In the genomic region with DNA sequence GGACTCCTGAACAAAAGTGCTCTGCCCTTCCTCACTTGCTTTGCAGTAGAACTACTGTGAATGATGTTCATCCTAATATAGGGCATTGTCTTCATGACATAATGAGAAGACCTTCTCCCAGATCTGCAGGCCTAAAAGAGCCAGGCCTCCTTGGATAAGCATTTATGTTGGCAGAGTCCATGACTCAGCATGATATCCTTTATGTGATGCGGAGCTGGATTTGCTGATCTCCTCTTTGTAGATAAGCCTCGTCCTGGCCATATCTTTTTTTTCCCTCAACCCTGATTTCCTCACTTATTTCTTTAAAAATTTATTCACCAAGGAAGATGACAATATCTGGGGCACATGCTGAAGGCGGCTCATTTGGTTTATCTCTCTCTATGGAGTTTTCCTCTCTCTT, we compare ENCODE assay signal across 15 cellular contexts.
DNase-seq lines count a peak whose midpoint lies in the region; TF ChIP-seq lines count a peak whose summit lies in the region.
"Had no signal": no experiment of that assay in that cellular context is flagged by ENCODE, and none has a peak within 500 bp of the region (broad histone marks: within the 10 kb centered on the region; RNA-seq: fewer than 3 reads in every experiment).

No MANE protein-coding gene starts in this region.

- peaks cover 38% of the 10 kb centered on the region for H3K4me1 Mint-ChIP-seq in chondrocyte (ENCODE audit: low read depth)
- H3K4me1 Mint-ChIP-seq: B cell; CD4-positive, CD25-positive, alpha-beta regulatory T cell had no signal

- no peak overlapping the region for H3K4me3 Mint-ChIP-seq in chondrocyte (ENCODE audit: unreplicated experiment)
- H3K4me3 Mint-ChIP-seq: B cell; CD4-positive, CD25-positive, alpha-beta regulatory T cell; CD8-positive, alpha-beta T cell had no signal

- TF ChIP-seq CTCF in chondrocyte (IDR thresholded peaks at IDR 0.05) = no peak

- peak overlapping the region; percentile 32 for H3K27ac Mint-ChIP-seq in chondrocyte (ENCODE audit: unreplicated experiment)
- H3K27ac Mint-ChIP-seq: B cell; CD4-positive, CD25-positive, alpha-beta regulatory T cell; CD8-positive, alpha-beta T cell had no signal

- H3K9me3 Mint-ChIP-seq in chondrocyte (ENCODE audit: low read depth) = no peaks in the 10 kb centered on the region

- H3K36me3 Mint-ChIP-seq in chondrocyte (ENCODE audit: low read depth) = no peaks in the 10 kb centered on the region
- H3K36me3 Mint-ChIP-seq: CD4-positive, CD25-positive, alpha-beta regulatory T cell; CD8-positive, alpha-beta T cell had no signal

- no peaks in the 10 kb centered on the region for H3K27me3 Mint-ChIP-seq in chondrocyte (ENCODE audit: low read depth)
- H3K27me3 Mint-ChIP-seq: B cell; CD4-positive, CD25-positive, alpha-beta regulatory T cell had no signal

- DNase-seq in EH (ENCODE audit: low read depth) (peak; percentile 23), NCI-H226 (peak; percentile 42), chondrocyte (ENCODE audit: low spot score) (no peak), iris pigment epithelial cell (ENCODE audit: low read depth) (peak; percentile 28), NCI-H748 (lab: John Stamatoyannopoulos, UW; ENCODE audit: unreplicated experiment) (no peak), EL (no peak), NCI-H446 treated with DMSO at 0.1 percent for 48 hours (lab: John Stamatoyannopoulos, UW) (no peak), putamen (ENCODE audit: low spot score) (no peak)
- DNase-seq: 8988T; CD4-positive, CD25-positive, alpha-beta regulatory T cell; CD8-positive, alpha-beta T cell; DMS 273 treated with DMSO at 0.1 percent for 48 hours; DMS79; GOT3 had no signal

Comparison
In these comparisons a context has a peak if more than half of its experiments do, and no peak if none do; other contexts are left out.
1. DNase-seq: peak in EH (single experiment), NCI-H226 (single experiment) and iris pigment epithelial cell (single experiment); none in chondrocyte (single experiment), NCI-H748 (single experiment), EL (single experiment), NCI-H446 treated with DMSO at 0.1 percent for 48 hours (single experiment) and putamen (single experiment).